In the genomic region with DNA sequence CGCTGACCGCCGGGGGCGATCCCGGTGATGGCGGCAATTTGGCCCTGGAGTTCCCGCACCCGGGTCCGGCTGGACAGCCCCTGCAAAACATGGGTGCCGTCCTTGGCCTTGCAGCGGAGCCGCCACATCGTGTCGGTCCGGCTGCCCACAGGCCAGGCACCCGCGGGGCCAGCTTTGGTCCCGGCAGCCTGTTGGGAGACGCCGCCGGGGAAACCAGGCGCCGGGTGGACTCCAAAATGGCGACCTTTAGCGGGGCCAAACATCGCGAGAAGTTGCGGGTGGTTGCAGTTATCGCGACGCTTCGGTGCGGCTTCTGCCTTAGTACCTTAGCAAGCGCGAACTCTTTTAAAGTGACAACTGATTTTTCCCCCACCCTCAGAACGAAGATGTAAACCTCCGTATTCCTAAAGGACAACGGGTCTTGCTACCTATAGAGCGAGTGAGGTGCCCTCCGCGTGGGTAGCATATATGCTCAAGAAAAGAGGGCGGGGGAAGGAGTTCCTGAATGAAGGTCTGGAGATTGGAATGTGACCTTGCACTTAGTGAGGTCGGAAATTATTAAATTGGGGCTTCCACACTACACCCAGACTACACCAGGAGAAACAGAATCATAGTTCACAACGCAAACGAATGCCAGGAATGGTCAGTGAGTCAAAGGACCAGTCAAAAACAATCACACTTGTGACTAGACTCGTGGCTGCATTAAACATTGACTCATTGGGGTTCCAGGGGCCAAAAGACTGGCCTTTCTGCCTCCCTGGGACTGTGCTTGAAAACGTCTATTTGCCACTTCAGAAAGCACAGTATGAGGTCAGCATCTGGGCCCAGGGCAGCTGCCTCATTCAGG, we compare ENCODE assay signal across 8 cellular contexts. TPM values are rescaled to one million over a fixed set of nuclear protein-coding genes. Genes with fewer than 3 reads are reported as not detected.
DNase-seq lines count a peak whose midpoint lies in the region; ATAC-seq and TF ChIP-seq lines count a peak whose summit lies in the region.

Gene YOD1 (minus strand): TSS at position 441 of the 847 bp plus-strand sequence. CDS start 178 bp downstream, at position 263.

- H3K27me3 Mint-ChIP-seq in Caco-2 (ENCODE audit: insufficient read depth, unreplicated experiment) (no peaks in the 10 kb centered on the region), nephron (ENCODE audit: low read depth) (no peaks in the 10 kb centered on the region)

- peak within 1 kb of the TSS; percentile 93 for H3K27ac ChIP-seq in RWPE1

- intact Hi-C loops in Caco-2 (cut with micrococcal nuclease; ENCODE audit: unreplicated experiment): loop anchor here (2.0 kb wide), 2 partner anchors 18 to 38 kb away; partner anchors contain the start of genes C1orf116 and C4BPB

- peak within 1 kb of the TSS; percentile 73 for H3K4me3 ChIP-seq in Caco-2 (ENCODE audit: low read depth, low read length)

- peak; percentile 46 for ATAC-seq in GM21528 (IDR thresholded peaks at IDR 0.05; ENCODE audit: low FRiP score, unreplicated experiment)

- 0 out of 2 replicates have a peak, but pooled peaks cover 1% of the 10 kb centered on the region for H3K36me3 ChIP-seq in Caco-2 (ENCODE audit: control insufficient read depth, insufficient read depth, low read length)

- H3K27me3 ChIP-seq in Caco-2 (replicated peaks; ENCODE audit: control insufficient read depth, insufficient read depth, low read length): no peaks in the 10 kb centered on the region

- TF ChIP-seq CTCF in Caco-2 (IDR thresholded peaks at IDR 0.05; ENCODE audit: insufficient read depth in 1 of 2, low read depth in 1 of 2, low read length in 1 of 2, severe bottlenecking in 1 of 2, unreplicated experiment in 1 of 2) (no peak), RWPE1 (conservative IDR thresholded peaks at IDR 0.05; ENCODE audit: low read depth) (no peak), nephron (IDR thresholded peaks at IDR 0.05; ENCODE audit: unreplicated experiment in 3 of 3) (no peak)

- CTCF ChIA-PET in Caco-2 (lab: Charles Lee): no interaction called here
- CTCF ChIA-PET in RWPE1 (lab: Yijun Ruan, JAX): no interaction called here

- peak within 1 kb of the TSS; percentile 97 for H3K27ac Mint-ChIP-seq in Caco-2 (ENCODE audit: unreplicated experiment)
- peak within 1 kb of the TSS; percentile 90 to 99 (median 99) for H3K27ac Mint-ChIP-seq in nephron

- H3K9me3 ChIP-seq in Caco-2: no peaks in the 10 kb centered on the region

- H3K36me3 Mint-ChIP-seq in Caco-2 (ENCODE audit: insufficient read depth, unreplicated experiment): peaks cover 40% of the 10 kb centered on the region
- peaks cover 20% of the 10 kb centered on the region for H3K36me3 Mint-ChIP-seq in nephron (ENCODE audit: low read depth)

- H3K9me3 Mint-ChIP-seq in Caco-2 (ENCODE audit: unreplicated experiment) (no peaks in the 10 kb centered on the region), nephron (no peaks in the 10 kb centered on the region)

- BruUV-seq in Caco-2 (replicated peaks; lab: Mats Ljungman, UMichigan): no TSS peak

- peaks cover 15% of the 10 kb centered on the region for H3K4me1 Mint-ChIP-seq in Caco-2 (ENCODE audit: low read depth, unreplicated experiment)
- H3K4me1 Mint-ChIP-seq in nephron: peaks cover 56% of the 10 kb centered on the region

- H3K4me3 Mint-ChIP-seq in Caco-2 (ENCODE audit: unreplicated experiment) (peak within 1 kb of the TSS; percentile 94), nephron (peak within 1 kb of the TSS; percentile 96 to 100 (median 98))

- peaks cover 17% of the 10 kb centered on the region for H3K4me1 ChIP-seq in Caco-2

- peak; percentile 93 to 94 for DNase-seq in Caco-2
- DNase-seq in M059J (ENCODE audit: low read depth): peak; percentile 96
- DNase-seq in RWPE1 (ENCODE audit: low spot score): peak; percentile 86
- DNase-seq in activated effector memory CD4-positive, alpha-beta T cell treated with Interleukin-2 at 50 U/mL for 16 hours: peak; percentile 72
- DNase-seq in fibroblast of the conjunctiva (ENCODE audit: low read depth): peak; percentile 83
- peak; percentile 68 to 88 (median 84) for DNase-seq in stimulated activated naive CD4-positive, alpha-beta T cell (lab: John Stamatoyannopoulos, UW)

- POLR2A ChIA-PET in Caco-2 (lab: Charles Lee) (interaction anchor here (0.5 to 1.8 kb wide), 2 partner anchors 18 to 117 kb away, joined by 3 to 4 read pairs; partner anchors contain the start of gene C1orf116), RWPE1 (lab: Yijun Ruan, JAX; ENCODE audit: low non-redundant PET) (interaction anchor here (0.6 kb wide), 1 partner anchor 19 kb away, joined by 4 read pairs; no protein-coding TSS in a partner anchor)

RNA-seq across cellular contexts. Expression of gene YOD1, which starts in this region (rescaled TPM):
- 11.8 and 11.9 TPM in 2 replicates for total RNA-seq in Caco-2 (2022)
- total RNA-seq in M059J (2014; rRNA removed; shearing (Covaris generic)): 5.1 and 6.0 TPM in 2 replicates

Comparison
In these comparisons a context has a peak if more than half of its experiments do, and no peak if none do; other contexts are left out.
1. Peak in every context shown above with its lines: DNase-seq, ATAC-seq, H3K4me3 ChIP-seq and H3K27ac ChIP-seq.